Comparison of ENCODE assay signal across 1 cellular context in the genomic region with DNA sequence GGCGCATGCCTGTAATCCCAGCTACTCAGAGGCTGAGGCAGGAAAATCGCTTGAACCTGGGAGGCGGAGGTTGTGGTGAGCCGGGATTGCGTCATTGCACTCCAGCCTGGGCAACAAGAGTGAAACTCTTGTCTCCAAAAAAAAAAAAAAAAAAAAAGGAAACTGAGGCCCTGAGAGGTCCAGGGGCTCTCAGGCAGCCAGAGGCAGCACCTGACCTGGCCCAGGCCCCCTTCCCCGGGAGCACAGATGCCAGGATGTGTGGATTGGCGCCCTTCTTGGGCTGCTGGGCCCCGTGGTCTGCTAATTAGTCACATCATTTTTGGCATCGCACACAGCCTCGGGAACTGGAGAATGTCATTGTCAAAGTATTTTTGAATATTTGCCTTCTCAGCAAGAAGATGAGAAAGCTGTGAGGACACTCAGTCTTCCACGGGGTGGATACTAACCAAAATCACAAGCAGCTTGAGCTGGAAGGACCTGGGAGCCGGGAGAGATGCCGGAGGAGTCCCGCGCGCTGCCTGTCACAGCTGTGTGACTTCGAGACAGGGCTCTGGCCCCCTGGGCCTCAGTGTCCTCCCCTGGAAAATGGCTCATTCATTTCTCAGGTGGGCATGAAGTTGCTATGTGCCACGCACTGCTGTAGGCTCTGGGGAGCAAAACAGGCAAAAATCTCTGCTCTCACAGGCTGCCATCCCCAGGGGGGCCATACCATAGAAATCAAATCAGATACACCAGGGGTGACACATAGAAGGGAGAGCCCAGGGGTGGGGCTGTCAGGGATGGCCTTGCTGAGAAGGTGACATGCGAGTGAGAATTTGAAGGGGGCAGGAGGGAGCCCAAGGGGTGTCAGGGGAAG.
TF ChIP-seq lines count a peak whose summit lies in the region.

No MANE protein-coding gene starts in this region.

TF ChIP-seq in HepG2, 621 proteins besides CTCF, POLR2A, EP300 and RAD21 (continued from another document):
- TF ChIP-seq ZNF577 (CRISPR knock-in tag; IDR thresholded peaks at IDR 0.05; ENCODE audit: borderline replicate concordance, low read depth) = no peak
